In genomic region chr12:110370732-110371141, GRCh38 we compare ENCODE assay signal across 13 cellular contexts. TPM values are rescaled to one million over a fixed set of nuclear protein-coding genes. Genes with fewer than 3 reads are reported as not detected.
DNase-seq lines count a peak whose midpoint lies in the region; ATAC-seq and TF ChIP-seq lines count a peak whose summit lies in the region.
"Had no signal": no experiment of that assay in that cellular context is flagged by ENCODE, and none has a peak within 500 bp of the region (broad histone marks: within the 10 kb centered on the region; RNA-seq: fewer than 3 reads in every experiment).

No MANE protein-coding gene starts in this region.

- no peak overlapping the region for H3K23ac ChIP-seq in H9 (ENCODE audit: insufficient read length, low read depth, low read length)

- intact Hi-C loops in lower lobe of right lung (cut with DNase I) = no loop called here
- intact Hi-C loops in activated CD4-positive, alpha-beta T cell treated with anti-CD3 and anti-CD28 coated beads, Interleukin-2, amount 10 ng/mL, durations not matched to agents 24 days and 14 days (cut with micrococcal nuclease) = no loop called here

- WGBS in H9 (ENCODE audit: extremely low coverage, insufficient read length, low lambda C conversion rate) = no CpG with 5 or more reads among the region's 13 CpGs

- H3K4me1 ChIP-seq in BLaER1 (peaks cover 82% of the 10 kb centered on the region), H9 (ENCODE audit: insufficient read depth, low read length) (no peaks in the 10 kb centered on the region), lower lobe of right lung (peaks cover 31% of the 10 kb centered on the region)
- H3K4me1 ChIP-seq: SJCRH30 had no signal

- H2BK20ac ChIP-seq in H9 (ENCODE audit: low read depth, low read length, poor library complexity, severe bottlenecking) = no peak overlapping the region

- H3T11ph ChIP-seq in H9 (ENCODE audit: low read length) = no peak overlapping the region

- peak; percentile 44 for DNase-seq in H9
- DNase-seq in WERI-Rb-1 = no peak
- no peak for DNase-seq in lower lobe of right lung
- no peak for DNase-seq in Kasumi-1 (lab: John Stamatoyannopoulos, UW)
- DNase-seq in activated CD4-positive, alpha-beta T cell treated with anti-CD3 and anti-CD28 coated beads, Interleukin-2, amount 10 ng/mL, durations not matched to agents 24 days and 14 days = no peak
- DNase-seq: activated CD8-positive, alpha-beta memory T cell treated with anti-CD3 and anti-CD28 coated beads, Interleukin-2, amount 50 U/mL, for 4 hours; NCI-H526 treated with DMSO at 0.1 percent for 48 hours; SJCRH30; stimulated activated CD4-positive, alpha-beta T cell treated with anti-CD3 and anti-CD28 coated beads, Interleukin-2, amount 100 ng/mL, for 24 hours had no signal

- no peak overlapping the region for H3K56ac ChIP-seq in H9 (ENCODE audit: insufficient read length, low read depth, low read length)

- no peak overlapping the region for H3K14ac ChIP-seq in H9 (ENCODE audit: insufficient read depth, low read length)

- H2BK15ac ChIP-seq in H9 (ENCODE audit: low read depth, low read length) = no peak overlapping the region

- no peaks in the 10 kb centered on the region for H3K27me3 Mint-ChIP-seq in H9 (ENCODE audit: low read depth)
- H3K27me3 Mint-ChIP-seq in activated CD4-positive, alpha-beta T cell treated with anti-CD3 and anti-CD28 coated beads, Interleukin-2, amount 10 ng/mL, durations not matched to agents 24 days and 14 days = no peaks in the 10 kb centered on the region

- no peak overlapping the region for H4K5ac ChIP-seq in H9 (ENCODE audit: insufficient read length, low read depth, low read length)

- no peak overlapping the region for H2BK5ac ChIP-seq in H9 (ENCODE audit: insufficient read length, low read length)

- no peaks in the 10 kb centered on the region for H3K79me1 ChIP-seq in H9 (ENCODE audit: insufficient read depth, low read depth, low read length, poor library complexity, severe bottlenecking)

- H3K27ac ChIP-seq in BLaER1 (peak overlapping the region; percentile 77; the same call in 1 of the 2 replicates), H9 (ENCODE audit: insufficient read length, low read depth, low read length) (no peak overlapping the region), WERI-Rb-1 (peak overlapping the region; percentile 73), lower lobe of right lung (no peak overlapping the region)
- H3K27ac ChIP-seq: SJCRH30 had no signal

- H2BK12ac ChIP-seq in H9 (ENCODE audit: insufficient read length, low read depth, low read length) = no peak overlapping the region

- H2AK5ac ChIP-seq in H9 (ENCODE audit: insufficient read length, low read length) = no peak overlapping the region

- H3K9me3 ChIP-seq in BLaER1 (no peaks in the 10 kb centered on the region), H9 (ENCODE audit: control insufficient read depth, low read depth, low read length) (no peaks in the 10 kb centered on the region), WERI-Rb-1 (ENCODE audit: severe bottlenecking) (no peaks in the 10 kb centered on the region), lower lobe of right lung (no peaks in the 10 kb centered on the region)
- H3K9me3 ChIP-seq: SJCRH30 had no signal

- no peaks in the 10 kb centered on the region for H3K9me3 Mint-ChIP-seq in H9
- H3K9me3 Mint-ChIP-seq in activated CD4-positive, alpha-beta T cell treated with anti-CD3 and anti-CD28 coated beads, Interleukin-2, amount 10 ng/mL, durations not matched to agents 24 days and 14 days = no peaks in the 10 kb centered on the region
- H3K9me3 Mint-ChIP-seq: CD14-positive monocyte had no signal

- peak overlapping the region; percentile 39; the same call in 1 of the 2 replicates for H3K9ac ChIP-seq in BLaER1
- no peak overlapping the region for H3K9ac ChIP-seq in H9 (ENCODE audit: extremely low read depth, insufficient read length, low read length)

- H3K36me3 ChIP-seq in BLaER1 (peaks cover 57% of the 10 kb centered on the region), WERI-Rb-1 (peaks cover 62% of the 10 kb centered on the region), lower lobe of right lung (peaks cover 43% of the 10 kb centered on the region)

- H2AFZ ChIP-seq in H9 (ENCODE audit: low read length) = no peak overlapping the region

- H4K8ac ChIP-seq in H9 (replicated peaks; ENCODE audit: insufficient read length, low read depth, low read length) = no peak overlapping the region

- no peak overlapping the region for H3K4ac ChIP-seq in H9 (ENCODE audit: low read depth, low read length)

- H3K4me3 ChIP-seq in BLaER1 = peak overlapping the region; percentile 33; the same call in 1 of the 2 replicates
- H3K4me3 ChIP-seq in WERI-Rb-1 (ENCODE audit: low read depth, low read length) = no peak overlapping the region
- no peak overlapping the region for H3K4me3 ChIP-seq in lower lobe of right lung
- H3K4me3 ChIP-seq: SJCRH30 had no signal

- peak overlapping the region; percentile 87 for H3K4me2 ChIP-seq in BLaER1
- no peak overlapping the region for H3K4me2 ChIP-seq in H9 (ENCODE audit: insufficient read depth, insufficient read length, low read length)

- ATAC-seq in lower lobe of right lung = peak; percentile 63
- ATAC-seq in GM19328 (IDR thresholded peaks at IDR 0.05; ENCODE audit: unreplicated experiment) = no peak
- ATAC-seq in GM21526 (IDR thresholded peaks at IDR 0.05; ENCODE audit: low FRiP score, unreplicated experiment) = no peak

- no peak overlapping the region for H4K91ac ChIP-seq in H9 (ENCODE audit: insufficient read length, low read depth, low read length)

- peaks cover 36% of the 10 kb centered on the region for H4K20me1 ChIP-seq in BLaER1
- H4K20me1 ChIP-seq in H9 (ENCODE audit: control insufficient read depth, insufficient read depth, insufficient read length) = no peaks in the 10 kb centered on the region

- TF ChIP-seq CTCF in H9 (conservative IDR thresholded peaks at IDR 0.05) = no peak
- no peak for TF ChIP-seq CTCF in WERI-Rb-1 (IDR thresholded peaks at IDR 0.05; ENCODE audit: low read depth, low read length)
- TF ChIP-seq CTCF in lower lobe of right lung (IDR thresholded peaks at IDR 0.05) = no peak

- no peaks in the 10 kb centered on the region for H3K23me2 ChIP-seq in H9 (ENCODE audit: insufficient read length, low read depth, low read length, poor library complexity, severe bottlenecking)

- no peaks in the 10 kb centered on the region for H3K79me2 ChIP-seq in H9 (ENCODE audit: insufficient read depth, low read length)

- H3K4me3 Mint-ChIP-seq in H9 = no peak overlapping the region
- no peak overlapping the region for H3K4me3 Mint-ChIP-seq in activated CD4-positive, alpha-beta T cell treated with anti-CD3 and anti-CD28 coated beads, Interleukin-2, amount 10 ng/mL, durations not matched to agents 24 days and 14 days
- H3K4me3 Mint-ChIP-seq: CD14-positive monocyte had no signal

- no peak overlapping the region for H3K18ac ChIP-seq in H9 (ENCODE audit: insufficient read length, low read depth, low read length)

- no peak overlapping the region for H2BK120ac ChIP-seq in H9 (ENCODE audit: low read depth, low read length, poor library complexity, severe bottlenecking)

- H3K27me3 ChIP-seq in BLaER1 = no peaks in the 10 kb centered on the region
- no peaks in the 10 kb centered on the region for H3K27me3 ChIP-seq in H9 (ENCODE audit: insufficient read depth, low read length)
- H3K27me3 ChIP-seq in WERI-Rb-1 (ENCODE audit: insufficient read depth, low read depth, severe bottlenecking) = no peaks in the 10 kb centered on the region
- no peaks in the 10 kb centered on the region for H3K27me3 ChIP-seq in lower lobe of right lung (ENCODE audit: low read depth)
- H3K27me3 ChIP-seq: SJCRH30 had no signal

- peaks cover 17 to 51% (median 36%) of the 10 kb centered on the region in 3 experiments; a peak in 6 of 7 replicates for H3K36me3 Mint-ChIP-seq in H9 (ENCODE audit: insufficient read depth in 1 of 3, low read depth in 3 of 3)
- peaks cover 27% of the 10 kb centered on the region for H3K36me3 Mint-ChIP-seq in activated CD4-positive, alpha-beta T cell treated with anti-CD3 and anti-CD28 coated beads, Interleukin-2, amount 10 ng/mL, durations not matched to agents 24 days and 14 days (ENCODE audit: low read depth)

- no peaks in the 10 kb centered on the region for H3K4me1 Mint-ChIP-seq in H9
- H3K4me1 Mint-ChIP-seq in activated CD4-positive, alpha-beta T cell treated with anti-CD3 and anti-CD28 coated beads, Interleukin-2, amount 10 ng/mL, durations not matched to agents 24 days and 14 days = no peaks in the 10 kb centered on the region

- H3K27ac Mint-ChIP-seq in H9 = peak overlapping the region in 1 of 3 experiments; percentile 52; a peak in 1 of 7 replicates
- H3K27ac Mint-ChIP-seq in activated CD4-positive, alpha-beta T cell treated with anti-CD3 and anti-CD28 coated beads, Interleukin-2, amount 10 ng/mL, durations not matched to agents 24 days and 14 days = no peak overlapping the region

RNA-seq across cellular contexts. Expression of gene ANAPC7, which starts 32.8 kb away (rescaled TPM):
- 87.7 and 91.1 TPM in 2 replicates for total RNA-seq in H9 (2021)
- 48.1 TPM for total RNA-seq in lower lobe of right lung
- total RNA-seq in activated CD4-positive, alpha-beta T cell treated with anti-CD3 and anti-CD28 coated beads, Interleukin-2, amount 10 ng/mL, durations not matched to agents 24 days and 14 days = 71.4 and 77.4 TPM in 2 replicates

Comparison
In these comparisons a context has a peak if more than half of its experiments do, and no peak if none do; other contexts are left out.
1. H3K27ac ChIP-seq: peak in BLaER1 (single experiment) and WERI-Rb-1 (single experiment); none in H9 (single experiment) and lower lobe of right lung (single experiment).
2. ATAC-seq: peak in lower lobe of right lung (2 of 2); none in GM19328 (single experiment) and GM21526 (single experiment).